In genomic region chr7:36048141-36048901, GRCh38 we compare ENCODE assay signal across 8 cellular contexts.
DNase-seq lines count a peak whose midpoint lies in the region; TF ChIP-seq lines count a peak whose summit lies in the region.

No MANE protein-coding gene starts in this region.

- no peak for TF ChIP-seq POLR2A in breast epithelium (IDR thresholded peaks at IDR 0.05)

- H3K27me3 Mint-ChIP-seq in CD4-positive, alpha-beta memory T cell = no peaks in the 10 kb centered on the region

- peak overlapping the region; percentile 79 to 85 for H3K27ac ChIP-seq in breast epithelium
- H3K27ac ChIP-seq in CD4-positive, alpha-beta memory T cell (ENCODE audit: low read depth, low read length) = no peak overlapping the region
- no peak overlapping the region for H3K27ac ChIP-seq in SJCRH30

- intact Hi-C loops in breast epithelium (cut with DNase I; ENCODE audit: low total_unique reads) = no loop called here
- intact Hi-C loops in CD4-positive, alpha-beta memory T cell (cut with micrococcal nuclease) = no loop called here
- intact Hi-C loops in posterior vena cava (cut with DNase I) = loop anchor here in 1 of 2 donors (10.0 kb wide), 1 partner anchor 166 kb away; no protein-coding TSS in a partner anchor

- DNase-seq in AG10803 (ENCODE audit: low read depth) (peak; percentile 97), NCI-H2171 treated with DMSO at 0.1 percent for 48 hours (lab: John Stamatoyannopoulos, UW) (peak; percentile 97), breast epithelium (ENCODE audit: low spot score in 2 of 2) (peak in 1 of 2 donors; percentile 67), mucosa of gallbladder (ENCODE audit: low spot score) (peak; percentile 17), SJCRH30 (no peak), NCI-H1930 (lab: John Stamatoyannopoulos, UW) (no peak), posterior vena cava (ENCODE audit: low spot score) (no peak)
- DNase-seq in CD4-positive, alpha-beta memory T cell = no peak

- H3K27ac Mint-ChIP-seq in CD4-positive, alpha-beta memory T cell = no peak overlapping the region

- H3K27me3 ChIP-seq in breast epithelium (no peaks in the 10 kb centered on the region), SJCRH30 (peaks cover 23% of the 10 kb centered on the region; the same call in 1 of the 2 replicates)
- no peaks in the 10 kb centered on the region for H3K27me3 ChIP-seq in CD4-positive, alpha-beta memory T cell (ENCODE audit: insufficient read depth, low read length)

- CTCF ChIA-PET in CD4-positive, alpha-beta memory T cell (lab: Charles Lee; ENCODE audit: partially characterized antibody) = interaction anchor here (0.7 to 1.6 kb wide), 2 partner anchors 9 to 116 kb away, joined by 3 read pairs; no protein-coding TSS in a partner anchor

- H3K36me3 Mint-ChIP-seq in CD4-positive, alpha-beta memory T cell = no peaks in the 10 kb centered on the region

- no peaks in the 10 kb centered on the region for H3K36me3 ChIP-seq in breast epithelium
- no peaks in the 10 kb centered on the region for H3K36me3 ChIP-seq in CD4-positive, alpha-beta memory T cell (ENCODE audit: insufficient read depth, low read length)
- H3K36me3 ChIP-seq in SJCRH30 = no peaks in the 10 kb centered on the region

- peaks cover 12 to 18% of the 10 kb centered on the region in 2 donors for H3K4me1 ChIP-seq in breast epithelium
- no peaks in the 10 kb centered on the region for H3K4me1 ChIP-seq in CD4-positive, alpha-beta memory T cell (ENCODE audit: insufficient read depth, low read length)
- H3K4me1 ChIP-seq in SJCRH30 = no peaks in the 10 kb centered on the region

- no peaks in the 10 kb centered on the region for H3K4me1 Mint-ChIP-seq in CD4-positive, alpha-beta memory T cell

- no peak overlapping the region for H3K4me3 Mint-ChIP-seq in CD4-positive, alpha-beta memory T cell

- peaks cover 0 to 2% (median 0%) of the 10 kb centered on the region in 8 donors for H3K9me3 Mint-ChIP-seq in CD4-positive, alpha-beta memory T cell

- H3K4me3 ChIP-seq in AG10803 (ENCODE audit: low read length) (no peak overlapping the region), breast epithelium (no peak overlapping the region), SJCRH30 (no peak overlapping the region)
- H3K4me3 ChIP-seq in CD4-positive, alpha-beta memory T cell (ENCODE audit: low read length in 2 of 2) = no peak overlapping the region

- H3K9me3 ChIP-seq in breast epithelium = no peaks in the 10 kb centered on the region
- H3K9me3 ChIP-seq in CD4-positive, alpha-beta memory T cell (ENCODE audit: control insufficient read depth in 1 of 2, low read length in 2 of 2) = no peaks in the 10 kb centered on the region
- no peaks in the 10 kb centered on the region for H3K9me3 ChIP-seq in SJCRH30 (replicated peaks)

- POLR2A ChIA-PET in CD4-positive, alpha-beta memory T cell (lab: Charles Lee; ENCODE audit: partially characterized antibody) = no interaction called here

- TF ChIP-seq CTCF in AG10803 (conservative IDR thresholded peaks at IDR 0.05; ENCODE audit: low read length) (no peak), breast epithelium (IDR thresholded peaks at IDR 0.05) (no peak)

Comparison
In these comparisons a context has a peak if more than half of its experiments do, and no peak if none do; other contexts are left out.
1. DNase-seq: peak in AG10803 (single experiment), NCI-H2171 treated with DMSO at 0.1 percent for 48 hours (single experiment) and mucosa of gallbladder (single experiment); none in CD4-positive, alpha-beta memory T cell (0 of 5), SJCRH30 (0 of 2), NCI-H1930 (0 of 2) and posterior vena cava (single experiment).
2. H3K27ac ChIP-seq: peak in breast epithelium (2 of 2); none in CD4-positive, alpha-beta memory T cell (single experiment) and SJCRH30 (single experiment).